Comparison of ENCODE assay signal across 29 cellular contexts in genomic region chr15:38163651-38164050, GRCh38.
DNase-seq lines count a peak whose midpoint lies in the region; ATAC-seq, FAIRE-seq and TF ChIP-seq lines count a peak whose summit lies in the region.
"Had no signal": no experiment of that assay in that cellular context is flagged by ENCODE, and none has a peak within 500 bp of the region (broad histone marks: within the 10 kb centered on the region; RNA-seq: fewer than 3 reads in every experiment).

No MANE protein-coding gene starts in this region.

- no peaks in the 10 kb centered on the region for H3K36me3 Mint-ChIP-seq in GM23338 (ENCODE audit: low read depth)
- H3K36me3 Mint-ChIP-seq in activated T-helper 17 cell treated with anti-CD3 and anti-CD28 coated beads, Interleukin-2, amount 50 U/mL, for 72 hours (ENCODE audit: low read depth), result no peaks in the 10 kb centered on the region
- H3K36me3 Mint-ChIP-seq: mesothelial cell of epicardium; naive thymus-derived CD4-positive, alpha-beta T cell had no signal

- no peaks in the 10 kb centered on the region for H3K9me3 Mint-ChIP-seq in GM23338
- no peaks in the 10 kb centered on the region for H3K9me3 Mint-ChIP-seq in activated T-helper 17 cell treated with anti-CD3 and anti-CD28 coated beads, Interleukin-2, amount 50 U/mL, for 72 hours
- H3K9me3 Mint-ChIP-seq: activated CD4-positive, alpha-beta memory T cell treated with anti-CD3 and anti-CD28 coated beads, Interleukin-2, amount 10 ng/mL, durations not matched to agents 7 days and 5 days; central memory CD8-positive, alpha-beta T cell; dendritic cell treated with granulocyte-macrophage colony-stimulating factor and Interleukin-4, amounts not matched to agents 40 ng/mL and 50 ng/mL, for 4 days had no signal

- no peaks in the 10 kb centered on the region for H3F3A ChIP-seq in GM23338 (replicated peaks; ENCODE audit: low read depth)

- peaks cover 23% of the 10 kb centered on the region; the same call in 1 of the 2 replicates for H3K4me1 ChIP-seq in GM23338 (ENCODE audit: insufficient read depth)
- H3K4me1 ChIP-seq in small intestine (ENCODE audit: control insufficient read depth in 2 of 2, insufficient read depth in 1 of 2, low read depth in 1 of 2, low read length in 1 of 2), result no peaks in the 10 kb centered on the region
- H3K4me1 ChIP-seq in left ventricle myocardium inferior, result no peaks in the 10 kb centered on the region
- H3K4me1 ChIP-seq: foreskin keratinocyte, heart left ventricle had no signal

- no peak; the same call in 2 of the 3 replicates for ATAC-seq in GM23338
- peak; percentile 97 for ATAC-seq in left colon
- no peak for ATAC-seq in activated T-helper 17 cell treated with anti-CD3 and anti-CD28 coated beads, Interleukin-2, amount 50 U/mL, for 72 hours (replicated peaks)
- ATAC-seq: esophagus mucosa; foreskin keratinocyte; heart left ventricle; naive thymus-derived CD4-positive, alpha-beta T cell had no signal

- intact Hi-C loops in left colon (cut with DNase I, micrococcal nuclease) (no loop called here), left ventricle myocardium inferior (cut with micrococcal nuclease) (no loop called here)

- H4K20me1 ChIP-seq in GM23338 (replicated peaks; ENCODE audit: insufficient read depth), result no peaks in the 10 kb centered on the region

- H3K36me3 ChIP-seq in GM23338 (ENCODE audit: insufficient read depth) (no peaks in the 10 kb centered on the region), small intestine (ENCODE audit: control insufficient read depth in 2 of 2, insufficient read depth in 2 of 2, low read length in 2 of 2) (no peaks in the 10 kb centered on the region), left ventricle myocardium inferior (no peaks in the 10 kb centered on the region)
- H3K36me3 ChIP-seq: heart left ventricle, suprapubic skin had no signal

- no peaks in the 10 kb centered on the region for H3K27me3 Mint-ChIP-seq in GM23338 (ENCODE audit: insufficient read depth, low read depth, poor library complexity)
- peaks cover 27% of the 10 kb centered on the region for H3K27me3 Mint-ChIP-seq in activated T-helper 17 cell treated with anti-CD3 and anti-CD28 coated beads, Interleukin-2, amount 50 U/mL, for 72 hours

- H3K27ac ChIP-seq in GM23338 (ENCODE audit: low read depth) (no peak overlapping the region), small intestine (ENCODE audit: low read depth in 1 of 2, low read length in 1 of 2) (no peak overlapping the region), left ventricle myocardium inferior (replicated peaks) (no peak overlapping the region)
- H3K27ac ChIP-seq: foreskin keratinocyte, heart left ventricle, HL-60, PC-9, SK-N-MC, suprapubic skin had no signal

- H2AFZ ChIP-seq in GM23338, result peak overlapping the region; percentile 63; the same call in 1 of the 2 replicates
- H2AFZ ChIP-seq: PC-9 had no signal

- TF ChIP-seq CTCF in GM23338 (conservative IDR thresholded peaks at IDR 0.05; ENCODE audit: low read depth in 2 of 2) (no peak), left ventricle myocardium inferior (IDR thresholded peaks at IDR 0.05; ENCODE audit: borderline replicate concordance) (no peak)

- no peak overlapping the region for H3K4me3 Mint-ChIP-seq in GM23338
- H3K4me3 Mint-ChIP-seq in activated T-helper 17 cell treated with anti-CD3 and anti-CD28 coated beads, Interleukin-2, amount 50 U/mL, for 72 hours, result no peak overlapping the region
- H3K4me3 Mint-ChIP-seq: activated CD4-positive, alpha-beta memory T cell treated with anti-CD3 and anti-CD28 coated beads, Interleukin-2, amount 10 ng/mL, durations not matched to agents 7 days and 5 days; central memory CD8-positive, alpha-beta T cell; dendritic cell treated with granulocyte-macrophage colony-stimulating factor and Interleukin-4, amounts not matched to agents 40 ng/mL and 50 ng/mL, for 4 days; mesothelial cell of epicardium; naive thymus-derived CD4-positive, alpha-beta T cell had no signal

- H3K4me1 Mint-ChIP-seq in GM23338, result peaks cover 34% of the 10 kb centered on the region
- no peaks in the 10 kb centered on the region for H3K4me1 Mint-ChIP-seq in activated T-helper 17 cell treated with anti-CD3 and anti-CD28 coated beads, Interleukin-2, amount 50 U/mL, for 72 hours
- H3K4me1 Mint-ChIP-seq: activated CD4-positive, alpha-beta memory T cell treated with anti-CD3 and anti-CD28 coated beads, Interleukin-2, amount 10 ng/mL, durations not matched to agents 7 days and 5 days; central memory CD8-positive, alpha-beta T cell; naive thymus-derived CD4-positive, alpha-beta T cell had no signal

- no peak for FAIRE-seq in small intestine (lab: Jason Lieb, UNC)
- FAIRE-seq: GM19239, H54, keratinocyte had no signal

- H3K4me3 ChIP-seq in GM23338 (no peak overlapping the region), small intestine (ENCODE audit: low read depth in 1 of 2, low read length in 2 of 2) (no peak overlapping the region), left ventricle myocardium inferior (no peak overlapping the region)
- H3K4me3 ChIP-seq: heart left ventricle, PC-9, SK-N-MC, suprapubic skin had no signal

- H3K27me3 ChIP-seq in GM23338 (ENCODE audit: insufficient read depth), result no peaks in the 10 kb centered on the region
- H3K27me3 ChIP-seq in small intestine (ENCODE audit: control insufficient read depth in 2 of 2, insufficient read depth in 2 of 2, low read length in 2 of 2), result no peaks in the 10 kb centered on the region
- H3K27me3 ChIP-seq in left ventricle myocardium inferior (ENCODE audit: low read depth), result no peaks in the 10 kb centered on the region
- H3K27me3 ChIP-seq: heart left ventricle, suprapubic skin had no signal

- H3K27ac Mint-ChIP-seq in GM23338, result no peak overlapping the region
- H3K27ac Mint-ChIP-seq in activated T-helper 17 cell treated with anti-CD3 and anti-CD28 coated beads, Interleukin-2, amount 50 U/mL, for 72 hours, result no peak overlapping the region
- H3K27ac Mint-ChIP-seq: activated CD4-positive, alpha-beta memory T cell treated with anti-CD3 and anti-CD28 coated beads, Interleukin-2, amount 10 ng/mL, durations not matched to agents 7 days and 5 days; dendritic cell treated with granulocyte-macrophage colony-stimulating factor and Interleukin-4, amounts not matched to agents 40 ng/mL and 50 ng/mL, for 4 days; naive thymus-derived CD4-positive, alpha-beta T cell had no signal

- DNase-seq in GM23338 (ENCODE audit: low spot score), result no peak
- peak; percentile 65 for DNase-seq in LoVo (ENCODE audit: low spot score)
- DNase-seq in left colon, result no peak
- DNase-seq in small intestine, result peak; percentile 37
- no peak for DNase-seq in left ventricle myocardium inferior
- no peak for DNase-seq in NCI-H446 (lab: John Stamatoyannopoulos, UW)
- no peak for DNase-seq in stimulated activated CD4-positive, alpha-beta T cell treated with anti-CD3 and anti-CD28 coated beads, Interleukin-12 subunit alpha, Interleukin-12 subunit beta, amount 100 ng/mL, for 4 hours
- DNase-seq: activated CD4-positive, alpha-beta memory T cell treated with anti-CD3 and anti-CD28 coated beads, Interleukin-2, amount 10 ng/mL, durations not matched to agents 7 days and 5 days; activated CD8-positive, alpha-beta memory T cell treated with anti-CD3 and anti-CD28 coated beads, Interleukin-2, amount 50 U/mL, for 4 hours; activated naive CD4-positive, alpha-beta T cell treated with Interleukin-2 at 50 U/mL for 16 hours; foreskin keratinocyte; heart left ventricle; IMR-90; naive thymus-derived CD4-positive, alpha-beta T cell; NCI-H1092; NCI-H1930; PC-9; stimulated activated naive CD4-positive, alpha-beta T cell treated with Interleukin-2 at 50 U/mL for 16 hours had no signal

- H3K79me2 ChIP-seq in GM23338 (replicated peaks; ENCODE audit: insufficient read depth), result no peaks in the 10 kb centered on the region

- H3K9me3 ChIP-seq in small intestine (ENCODE audit: control insufficient read depth, low read depth), result no peaks in the 10 kb centered on the region
- H3K9me3 ChIP-seq in left ventricle myocardium inferior (replicated peaks), result no peaks in the 10 kb centered on the region
- H3K9me3 ChIP-seq: heart left ventricle, suprapubic skin had no signal

- H3K9me2 ChIP-seq in GM23338 (ENCODE audit: insufficient read depth), result no peaks in the 10 kb centered on the region; the same call in 1 of the 2 replicates

- H3K4me2 ChIP-seq in GM23338, result peak overlapping the region; percentile 19; the same call in 1 of the 2 replicates
- H3K4me2 ChIP-seq: PC-9 had no signal

TF ChIP-seq in GM23338, 12 proteins besides CTCF, POLR2A, EP300 and RAD21 (continues in another document):
- no peak for TF ChIP-seq CREB1 (CRISPR knock-in tag; IDR thresholded peaks at IDR 0.05; ENCODE audit: low read depth)

Comparison
In these comparisons a context has a peak if more than half of its experiments do, and no peak if none do; other contexts are left out.
1. DNase-seq: peak in LoVo (single experiment) and small intestine (single experiment); none in GM23338 (single experiment), left colon (0 of 2), left ventricle myocardium inferior (single experiment), NCI-H446 (0 of 2) and stimulated activated CD4-positive, alpha-beta T cell treated with anti-CD3 and anti-CD28 coated beads, Interleukin-12 subunit alpha, Interleukin-12 subunit beta, amount 100 ng/mL, for 4 hours (single experiment).